23 cellular contexts compared by ENCODE assay signal in the genomic region with DNA sequence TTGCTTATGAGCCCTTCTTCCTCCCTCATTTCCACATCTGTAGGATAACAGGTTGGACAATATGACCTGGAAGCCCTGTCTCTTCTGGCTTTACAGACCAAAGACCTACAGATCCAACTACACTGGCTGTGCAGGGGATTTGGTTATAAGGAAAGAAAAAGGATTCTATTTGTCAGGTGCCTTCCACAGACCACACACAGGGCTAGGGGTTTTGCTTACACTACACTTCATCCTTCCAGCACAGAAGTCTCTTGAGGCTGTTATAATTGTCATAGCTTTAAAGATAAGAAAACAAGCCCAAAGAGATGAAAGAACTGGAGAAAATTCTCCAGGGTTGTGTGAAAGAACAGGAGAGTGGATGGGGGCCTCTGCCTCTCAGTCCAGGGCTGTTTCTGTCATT.
"Had no signal": no experiment of that assay in that cellular context is flagged by ENCODE, and none has a peak within 500 bp of the region (broad histone marks: within the 10 kb centered on the region; RNA-seq: fewer than 3 reads in every experiment).

No MANE protein-coding gene starts in this region.

- H3K4me3 ChIP-seq: colonic mucosa, coronary artery, dorsolateral prefrontal cortex, esophagus muscularis mucosa, esophagus squamous epithelium, gastrocnemius medialis, gastroesophageal sphincter, heart left ventricle, heart right ventricle had no signal

- H3K9me3 ChIP-seq: colonic mucosa, esophagus muscularis mucosa, esophagus squamous epithelium, gastrocnemius medialis, gastroesophageal sphincter, heart left ventricle, heart right ventricle had no signal

- H3K27me3 ChIP-seq: colonic mucosa, esophagus muscularis mucosa, foreskin keratinocyte, gastrocnemius medialis, gastroesophageal sphincter, heart left ventricle had no signal

- DNase-seq: colonic mucosa; cortex of kidney; dermis blood vessel endothelial cell; dorsolateral prefrontal cortex; effector CD4-positive, alpha-beta T cell; effector CD8-positive, alpha-beta T cell; effector memory CD4-positive, alpha-beta T cell; effector memory CD8-positive, alpha-beta T cell; endodermal cell; erythroblast; esophagus squamous epithelium; foreskin fibroblast; foreskin keratinocyte; foreskin melanocyte; gastrocnemius medialis; glutamatergic neuron; heart left ventricle; heart right ventricle had no signal

- H3K27ac ChIP-seq: colonic mucosa, coronary artery, dorsolateral prefrontal cortex, epithelial cell of prostate, esophagus muscularis mucosa, esophagus squamous epithelium, foreskin keratinocyte, gastrocnemius medialis, gastroesophageal sphincter, heart left ventricle, heart right ventricle had no signal

- ATAC-seq: effector memory CD8-positive, alpha-beta T cell; esophagus mucosa; foreskin keratinocyte; gastrocnemius medialis; gastroesophageal sphincter; heart left ventricle; heart right ventricle had no signal

- H3K4me1 ChIP-seq: colonic mucosa, esophagus muscularis mucosa, foreskin keratinocyte, gastroesophageal sphincter, heart left ventricle, heart right ventricle had no signal

- H3K36me3 ChIP-seq: colonic mucosa, esophagus muscularis mucosa, esophagus squamous epithelium, gastrocnemius medialis, gastroesophageal sphincter, heart left ventricle, heart right ventricle had no signal
